ENCODE assay signal across 13 cellular contexts in genomic region chr1:223504741-223505140, GRCh38.
DNase-seq lines count a peak whose midpoint lies in the region; ATAC-seq and TF ChIP-seq lines count a peak whose summit lies in the region.
"Had no signal": no experiment of that assay in that cellular context is flagged by ENCODE, and none has a peak within 500 bp of the region (broad histone marks: within the 10 kb centered on the region; RNA-seq: fewer than 3 reads in every experiment).

No MANE protein-coding gene starts in this region.

- peak; percentile 97 for DNase-seq in Daoy (ENCODE audit: low read depth)
- peak; percentile 63 for DNase-seq in NCI-H226
- peak; percentile 77 for DNase-seq in dermis blood vessel endothelial cell
- DNase-seq in omental fat pad (ENCODE audit: low spot score), result no peak
- no peak for DNase-seq in stimulated activated naive CD8-positive, alpha-beta T cell treated with anti-CD3 and anti-CD28 coated beads, Interleukin-15, amount 100 ng/mL, for 72 hours
- no peak for DNase-seq in CD8-positive, alpha-beta memory T cell
- DNase-seq in thyroid gland, result no peak
- DNase-seq: activated CD4-positive, alpha-beta memory T cell treated with anti-CD3 and anti-CD28 coated beads, Interleukin-2, amount 10 ng/mL, durations not matched to agents 7 days and 5 days; GDM1; Right ventricle myocardium superior had no signal

- ATAC-seq in omental fat pad (ENCODE audit: low FRiP score), result peak; percentile 62
- no peak for ATAC-seq in stimulated activated naive CD8-positive, alpha-beta T cell treated with anti-CD3 and anti-CD28 coated beads, Interleukin-15, amount 100 ng/mL, for 72 hours
- ATAC-seq in GM18873 (IDR thresholded peaks at IDR 0.05; ENCODE audit: low FRiP score, unreplicated experiment), result no peak
- ATAC-seq: sciatic nerve had no signal

- no peak for TF ChIP-seq CTCF in omental fat pad (IDR thresholded peaks at IDR 0.05)
- no peak for TF ChIP-seq CTCF in thyroid gland (IDR thresholded peaks at IDR 0.05)

- CTCF ChIA-PET in CD8-positive, alpha-beta memory T cell (lab: Charles Lee), result no interaction called here

- no peaks in the 10 kb centered on the region for H3K36me3 Mint-ChIP-seq in CD8-positive, alpha-beta memory T cell
- H3K36me3 Mint-ChIP-seq: brain had no signal

- no peak overlapping the region for H3K4me3 Mint-ChIP-seq in stimulated activated naive CD8-positive, alpha-beta T cell treated with anti-CD3 and anti-CD28 coated beads, Interleukin-15, amount 100 ng/mL, for 72 hours
- no peak overlapping the region for H3K4me3 Mint-ChIP-seq in CD8-positive, alpha-beta memory T cell
- H3K4me3 Mint-ChIP-seq: activated CD4-positive, alpha-beta memory T cell treated with anti-CD3 and anti-CD28 coated beads, Interleukin-2, amount 10 ng/mL, durations not matched to agents 7 days and 5 days; brain had no signal

- no peak overlapping the region for H3K4me3 ChIP-seq in CD8-positive, alpha-beta memory T cell (ENCODE audit: low read length)
- H3K4me3 ChIP-seq in thyroid gland (replicated peaks in 1 of 3), result no peak overlapping the region

- no peaks in the 10 kb centered on the region for H3K9me3 ChIP-seq in CD8-positive, alpha-beta memory T cell (ENCODE audit: low read length)
- H3K9me3 ChIP-seq in thyroid gland, result no peaks in the 10 kb centered on the region

- no peaks in the 10 kb centered on the region for H3K27me3 Mint-ChIP-seq in stimulated activated naive CD8-positive, alpha-beta T cell treated with anti-CD3 and anti-CD28 coated beads, Interleukin-15, amount 100 ng/mL, for 72 hours
- H3K27me3 Mint-ChIP-seq in CD8-positive, alpha-beta memory T cell, result peaks cover 0 to 4% of the 10 kb centered on the region in 2 donors

- no peak overlapping the region for H3K27ac ChIP-seq in CD8-positive, alpha-beta memory T cell (ENCODE audit: low read depth, low read length)
- no peak overlapping the region for H3K27ac ChIP-seq in thyroid gland

- no peak overlapping the region for H3K27ac Mint-ChIP-seq in stimulated activated naive CD8-positive, alpha-beta T cell treated with anti-CD3 and anti-CD28 coated beads, Interleukin-15, amount 100 ng/mL, for 72 hours
- peak overlapping the region in 1 of 8 donors; percentile 33 for H3K27ac Mint-ChIP-seq in CD8-positive, alpha-beta memory T cell
- H3K27ac Mint-ChIP-seq: activated CD4-positive, alpha-beta memory T cell treated with anti-CD3 and anti-CD28 coated beads, Interleukin-2, amount 10 ng/mL, durations not matched to agents 7 days and 5 days; brain had no signal

- intact Hi-C loops in thyroid gland (cut with DNase I), result no loop called here

- WGBS in thyroid gland, 2 donors, result 77 to 87% methylated on average over 4 of the region's 4 CpGs

- peaks cover 16% of the 10 kb centered on the region for H3K4me1 Mint-ChIP-seq in stimulated activated naive CD8-positive, alpha-beta T cell treated with anti-CD3 and anti-CD28 coated beads, Interleukin-15, amount 100 ng/mL, for 72 hours
- H3K4me1 Mint-ChIP-seq in CD8-positive, alpha-beta memory T cell, result peaks cover 0 to 4% (median 0%) of the 10 kb centered on the region in 3 donors
- H3K4me1 Mint-ChIP-seq: brain had no signal

- POLR2A ChIA-PET in CD8-positive, alpha-beta memory T cell (lab: Charles Lee), result no interaction called here

- no peaks in the 10 kb centered on the region for H3K27me3 ChIP-seq in CD8-positive, alpha-beta memory T cell (ENCODE audit: insufficient read depth, low read length, poor library complexity, severe bottlenecking)
- H3K27me3 ChIP-seq in thyroid gland, result no peaks in the 10 kb centered on the region

- no peaks in the 10 kb centered on the region for H3K9me3 Mint-ChIP-seq in stimulated activated naive CD8-positive, alpha-beta T cell treated with anti-CD3 and anti-CD28 coated beads, Interleukin-15, amount 100 ng/mL, for 72 hours
- peaks cover 0 to 2% (median 0%) of the 10 kb centered on the region in 5 donors for H3K9me3 Mint-ChIP-seq in CD8-positive, alpha-beta memory T cell
- H3K9me3 Mint-ChIP-seq: activated CD4-positive, alpha-beta memory T cell treated with anti-CD3 and anti-CD28 coated beads, Interleukin-2, amount 10 ng/mL, durations not matched to agents 7 days and 5 days; brain had no signal

- H3K36me3 ChIP-seq in CD8-positive, alpha-beta memory T cell (ENCODE audit: insufficient read depth, low read length), result no peaks in the 10 kb centered on the region
- no peaks in the 10 kb centered on the region for H3K36me3 ChIP-seq in thyroid gland

- H3K4me1 ChIP-seq in CD8-positive, alpha-beta memory T cell (ENCODE audit: insufficient read depth, low read length), result no peaks in the 10 kb centered on the region
- H3K4me1 ChIP-seq in thyroid gland, result peaks cover 0 to 11% of the 10 kb centered on the region in 2 donors

- TF ChIP-seq POLR2A in thyroid gland (IDR thresholded peaks at IDR 0.05), result no peak

Comparison
In these comparisons a context has a peak if more than half of its experiments do, and no peak if none do; other contexts are left out.
1. DNase-seq: peak in Daoy (single experiment), NCI-H226 (single experiment) and dermis blood vessel endothelial cell (single experiment); none in omental fat pad (single experiment), stimulated activated naive CD8-positive, alpha-beta T cell treated with anti-CD3 and anti-CD28 coated beads, Interleukin-15, amount 100 ng/mL, for 72 hours (0 of 2), CD8-positive, alpha-beta memory T cell (0 of 5) and thyroid gland (0 of 2).